ENCODE assay signal across 13 cellular contexts in the genomic region with DNA sequence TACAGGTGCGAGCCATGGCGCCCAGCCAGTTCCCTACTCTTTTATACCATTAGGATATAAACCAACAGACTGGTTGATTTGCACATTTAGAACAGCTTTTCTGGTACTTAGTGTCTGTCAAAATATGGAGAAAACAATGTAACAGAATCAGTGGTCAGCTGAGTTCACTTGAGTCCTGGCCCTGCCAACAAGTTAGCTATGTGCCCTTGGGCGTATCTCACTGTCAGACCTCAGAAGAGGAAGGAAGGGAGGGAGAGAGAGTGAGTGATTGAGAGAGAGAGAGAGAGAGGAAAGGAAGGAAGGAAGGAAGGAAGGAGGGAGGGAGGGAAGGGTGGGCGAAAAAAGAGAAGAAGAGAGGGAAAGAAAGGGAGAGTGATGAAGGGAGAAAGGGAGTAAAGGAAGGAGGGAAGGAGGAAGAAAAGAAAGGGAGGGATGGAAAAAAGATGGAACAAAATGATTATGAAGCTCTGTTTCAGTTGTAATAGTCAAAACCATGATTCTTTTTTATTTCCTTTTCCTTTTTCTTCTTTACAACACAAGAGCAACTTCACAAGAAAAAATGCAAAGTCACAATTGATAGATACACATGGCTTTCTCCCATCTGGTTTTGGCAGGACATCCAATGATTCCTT. TPM values are rescaled to one million over a fixed set of nuclear protein-coding genes. Genes with fewer than 3 reads are reported as not detected.
"Had no signal": no experiment of that assay in that cellular context is flagged by ENCODE, and none has a peak within 500 bp of the region (broad histone marks: within the 10 kb centered on the region; RNA-seq: fewer than 3 reads in every experiment).

No MANE protein-coding gene starts in this region.

- H3K36me3 Mint-ChIP-seq: activated naive CD4-positive, alpha-beta T cell treated with anti-CD3 and anti-CD28 coated beads, Interleukin-2, amount 50 U/mL, for 24 hours; natural killer cell; stimulated activated naive B cell treated with anti-CD40 and anti-IgM and Interleukin-4, amounts not matched to agents 10 μg/mL and 1 μg/mL and 100 μg/mL, for 72 hours had no signal

- DNase-seq: activated CD4-positive, alpha-beta T cell treated with anti-CD3 and anti-CD28 coated beads for 48 hours; activated CD8-positive, alpha-beta T cell treated with anti-CD3 and anti-CD28 coated beads for 36 hours; activated effector memory CD4-positive, alpha-beta T cell treated with anti-CD3 and anti-CD28 coated beads, Interleukin-2, amount 50 U/mL, for 16 hours; activated T-cell treated with anti-CD3 and anti-CD28 coated beads, Interleukin-2, amount 50 U/mL, for 4 hours; left ventricle myocardium inferior; mesenchymal stem cell; natural killer cell; stimulated activated CD4-positive, alpha-beta T cell treated with anti-CD3 and anti-CD28 coated beads, Interleukin-2, amount 100 ng/mL, for 48 hours; stimulated activated naive B cell treated with anti-CD40 and anti-IgM and Interleukin-4, amounts not matched to agents 10 μg/mL and 1 μg/mL and 100 μg/mL, for 72 hours; tibial artery had no signal

- H3K4me3 ChIP-seq: left ventricle myocardium inferior, tibial artery had no signal

- ATAC-seq: activated CD8-positive, alpha-beta T cell treated with anti-CD3 and anti-CD28 coated beads for 36 hours; activated T-cell treated with anti-CD3 and anti-CD28 coated beads, Interleukin-2, amount 50 U/mL, for 4 hours; esophagus mucosa; natural killer cell; stimulated activated naive B cell treated with anti-CD40 and anti-IgM and Interleukin-4, amounts not matched to agents 10 μg/mL and 1 μg/mL and 100 μg/mL, for 72 hours had no signal

- H3K27ac Mint-ChIP-seq: activated CD8-positive, alpha-beta T cell treated with anti-CD3 and anti-CD28 coated beads for 36 hours; activated naive CD4-positive, alpha-beta T cell treated with anti-CD3 and anti-CD28 coated beads, Interleukin-2, amount 50 U/mL, for 24 hours; natural killer cell; stimulated activated naive B cell treated with anti-CD40 and anti-IgM and Interleukin-4, amounts not matched to agents 10 μg/mL and 1 μg/mL and 100 μg/mL, for 72 hours had no signal

- H3K9me3 Mint-ChIP-seq: activated CD8-positive, alpha-beta T cell treated with anti-CD3 and anti-CD28 coated beads for 36 hours; activated naive CD4-positive, alpha-beta T cell treated with anti-CD3 and anti-CD28 coated beads, Interleukin-2, amount 50 U/mL, for 24 hours; activated T-cell treated with anti-CD3 and anti-CD28 coated beads, Interleukin-2, amount 50 U/mL, for 4 hours; natural killer cell had no signal

- H3K27me3 ChIP-seq: tibial artery had no signal

- H3K27ac ChIP-seq: left ventricle myocardium inferior, neutrophil, tibial artery had no signal

- H3K4me1 Mint-ChIP-seq: activated naive CD4-positive, alpha-beta T cell treated with anti-CD3 and anti-CD28 coated beads, Interleukin-2, amount 50 U/mL, for 24 hours; natural killer cell; stimulated activated naive B cell treated with anti-CD40 and anti-IgM and Interleukin-4, amounts not matched to agents 10 μg/mL and 1 μg/mL and 100 μg/mL, for 72 hours had no signal

- H3K36me3 ChIP-seq: left ventricle myocardium inferior, neutrophil, tibial artery had no signal

- H3K4me3 Mint-ChIP-seq: activated CD8-positive, alpha-beta T cell treated with anti-CD3 and anti-CD28 coated beads for 36 hours; activated naive CD4-positive, alpha-beta T cell treated with anti-CD3 and anti-CD28 coated beads, Interleukin-2, amount 50 U/mL, for 24 hours; activated T-cell treated with anti-CD3 and anti-CD28 coated beads, Interleukin-2, amount 50 U/mL, for 4 hours; natural killer cell; stimulated activated naive B cell treated with anti-CD40 and anti-IgM and Interleukin-4, amounts not matched to agents 10 μg/mL and 1 μg/mL and 100 μg/mL, for 72 hours had no signal

- H3K9me3 ChIP-seq: left ventricle myocardium inferior, neutrophil, tibial artery had no signal

RNA-seq across cellular contexts. Expression of a gene that starts 55.7 kb away (rescaled TPM):
- total RNA-seq: activated CD8-positive, alpha-beta T cell treated with anti-CD3 and anti-CD28 coated beads for 36 hours had no signal
